Comparison of ENCODE assay signal across 8 cellular contexts in the genomic region with DNA sequence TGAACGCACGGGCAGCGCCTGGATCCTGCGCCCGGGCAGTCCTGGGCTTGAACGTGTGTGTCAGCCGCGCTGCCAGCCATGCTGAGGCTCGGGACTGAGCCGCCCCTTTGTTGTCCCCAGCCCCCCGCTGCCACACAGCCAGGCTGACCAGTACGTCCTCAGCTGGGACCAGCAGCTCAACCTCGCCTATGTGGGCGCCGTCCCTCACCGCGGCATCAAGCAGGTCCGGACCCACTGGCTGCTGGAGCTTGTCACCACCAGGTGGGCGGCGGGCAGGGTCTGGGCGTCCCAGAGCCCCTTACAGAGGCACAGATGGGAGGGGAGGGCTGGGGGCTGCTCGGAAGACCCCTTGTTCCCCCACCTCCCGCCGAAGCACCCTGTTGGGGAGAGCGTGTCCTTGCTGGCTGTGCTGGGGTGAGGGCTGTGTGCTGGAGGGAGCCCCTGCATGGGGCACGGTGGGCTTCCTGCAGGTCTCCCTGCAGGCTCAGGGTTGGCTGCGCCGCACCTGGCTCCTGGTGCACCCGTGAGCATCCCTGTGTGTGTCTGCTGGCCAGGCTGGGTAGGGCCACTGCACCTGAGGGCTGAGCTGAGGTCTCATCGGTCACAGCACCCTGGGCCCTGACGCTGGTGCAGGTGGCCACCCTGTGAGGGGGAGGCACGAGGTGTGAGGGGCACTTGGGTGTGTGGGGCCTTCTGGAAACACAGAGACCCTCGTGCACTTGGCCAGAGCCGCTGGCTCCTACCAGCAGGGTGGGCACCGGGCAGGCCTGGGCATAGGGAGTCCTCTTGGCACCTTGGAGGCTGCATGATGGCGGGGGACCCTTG. TPM values are rescaled to one million over a fixed set of nuclear protein-coding genes. Genes with fewer than 3 reads are reported as not detected.
DNase-seq lines count a peak whose midpoint lies in the region; ATAC-seq and TF ChIP-seq lines count a peak whose summit lies in the region.

No MANE protein-coding gene starts in this region.

- no peaks in the 10 kb centered on the region for H3K9me3 Mint-ChIP-seq in activated T-cell treated with anti-CD3 and anti-CD28 coated beads, Interleukin-2, amount 50 U/mL, for 24 hours

- intact Hi-C loops in lower lobe of right lung (cut with DNase I): no loop called here
- intact Hi-C loops in tibial artery (cut with DNase I; ENCODE audit: low total_unique reads): no loop called here

- in situ Hi-C loops in astrocyte of the spinal cord (cut with HindIII; ENCODE audit: low sequenced_read_pairs): no loop called here

- H3K27me3 ChIP-seq in lower lobe of right lung (ENCODE audit: low read depth) (no peaks in the 10 kb centered on the region), tibial artery (no peaks in the 10 kb centered on the region)

- H3K4me1 Mint-ChIP-seq in activated T-cell treated with anti-CD3 and anti-CD28 coated beads, Interleukin-2, amount 50 U/mL, for 24 hours (ENCODE audit: low read depth): peaks cover 30% of the 10 kb centered on the region

- DNase-seq in activated T-cell treated with anti-CD3 and anti-CD28 coated beads, Interleukin-2, amount 50 U/mL, for 24 hours: no peak
- no peak for DNase-seq in activated T-cell treated with anti-CD3 and anti-CD28 coated beads, Interleukin-2, amount 50 U/mL, for 48 hours
- DNase-seq in astrocyte of the spinal cord (ENCODE audit: low read depth, low spot score) (no peak), lower lobe of right lung (no peak), tibial artery (no peak), kidney tubule cell (ENCODE audit: low spot score) (no peak), kidney glomerular epithelial cell (lab: John Stamatoyannopoulos, UW) (no peak)

- peak overlapping the region; percentile 75 for H3K27ac ChIP-seq in lower lobe of right lung
- peak overlapping the region in 1 of 2 donors; percentile 50 for H3K27ac ChIP-seq in tibial artery

- H3K9me3 ChIP-seq in lower lobe of right lung (no peaks in the 10 kb centered on the region), tibial artery (no peaks in the 10 kb centered on the region)

- peak overlapping the region; percentile 69 for H3K27ac Mint-ChIP-seq in activated T-cell treated with anti-CD3 and anti-CD28 coated beads, Interleukin-2, amount 50 U/mL, for 24 hours

- H3K27me3 Mint-ChIP-seq in activated T-cell treated with anti-CD3 and anti-CD28 coated beads, Interleukin-2, amount 50 U/mL, for 24 hours: no peaks in the 10 kb centered on the region

- H3K4me3 ChIP-seq in astrocyte of the spinal cord (ENCODE audit: low read depth, low read length) (peak overlapping the region; percentile 58), lower lobe of right lung (peak overlapping the region; percentile 88), tibial artery (peak overlapping the region; percentile 61 to 70)

- H3K36me3 ChIP-seq in lower lobe of right lung (no peaks in the 10 kb centered on the region), tibial artery (peaks cover 0 to 40% (median 18%) of the 10 kb centered on the region in 3 donors)

- H3K4me3 Mint-ChIP-seq in activated T-cell treated with anti-CD3 and anti-CD28 coated beads, Interleukin-2, amount 50 U/mL, for 24 hours: peak overlapping the region; percentile 79

- peaks cover 6% of the 10 kb centered on the region for H3K36me3 Mint-ChIP-seq in activated T-cell treated with anti-CD3 and anti-CD28 coated beads, Interleukin-2, amount 50 U/mL, for 24 hours (ENCODE audit: low read depth)

- TF ChIP-seq CTCF in astrocyte of the spinal cord (IDR thresholded peaks at IDR 0.05; ENCODE audit: low read depth, low read length): no peak
- TF ChIP-seq CTCF in lower lobe of right lung (IDR thresholded peaks at IDR 0.05): no peak
- TF ChIP-seq CTCF in tibial artery (IDR thresholded peaks at IDR 0.05): no peak

- ATAC-seq in lower lobe of right lung (no peak), HG02973 (IDR thresholded peaks at IDR 0.05; ENCODE audit: unreplicated experiment) (no peak)

- H3K4me1 ChIP-seq in lower lobe of right lung (peaks cover 43% of the 10 kb centered on the region), tibial artery (peaks cover 0 to 31% (median 21%) of the 10 kb centered on the region in 4 donors)

RNA-seq across cellular contexts. Expression of gene IDUA, which starts 1.1 kb away (rescaled TPM):
- 46.0 TPM for total RNA-seq in lower lobe of right lung

RNA-seq across cellular contexts. Expression of gene SLC26A1, which starts 5.3 kb away (rescaled TPM):
- total RNA-seq in lower lobe of right lung: 1.0 TPM

RNA-seq across cellular contexts. Expression of gene DGKQ, which starts 14.5 kb away (rescaled TPM):
- 18.8 TPM for total RNA-seq in lower lobe of right lung

RNA-seq across cellular contexts. Expression of gene FGFRL1, which starts 23.5 kb away (rescaled TPM):
- 23.4 TPM for total RNA-seq in lower lobe of right lung

RNA-seq across cellular contexts. Expression of gene TMEM175, which starts 55.6 kb away (rescaled TPM):
- total RNA-seq in lower lobe of right lung: 45.3 TPM
